1 cellular context compared by ENCODE assay signal in the genomic region with DNA sequence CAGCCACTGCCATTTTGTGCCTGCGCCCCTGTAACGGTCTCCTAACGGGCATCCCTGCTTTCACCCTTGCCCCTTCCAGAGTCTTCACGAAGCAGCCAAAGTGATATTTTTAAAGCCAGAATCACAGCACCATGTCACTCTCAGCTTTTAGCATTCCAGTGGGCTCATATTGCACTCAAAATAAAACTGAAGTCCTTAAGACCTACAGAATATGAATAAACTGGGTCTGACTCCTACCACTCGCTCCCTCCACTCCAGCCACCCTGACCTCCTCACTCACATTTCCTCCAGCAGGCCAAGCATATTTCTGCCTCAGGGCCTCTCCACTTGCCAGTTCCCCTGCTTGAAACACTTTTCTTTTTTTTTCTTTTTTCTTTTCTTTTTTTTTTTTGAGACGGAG.
TF ChIP-seq lines count a peak whose summit lies in the region.

No MANE protein-coding gene starts in this region.

TF ChIP-seq in GM12878, 131 proteins besides CTCF, POLR2A, EP300 and RAD21:
- TF ChIP-seq PAX8 (IDR thresholded peaks at IDR 0.05) (no peak), KAT2A (conservative IDR thresholded peaks at IDR 0.05; ENCODE audit: control insufficient read depth, low read depth, low read length) (no peak), MTA3 (IDR thresholded peaks at IDR 0.05; ENCODE audit: borderline replicate concordance, low read length) (no peak), NR2C2 (IDR thresholded peaks at IDR 0.05; ENCODE audit: borderline replicate concordance, control insufficient read depth, insufficient read length, low read depth) (no peak), POLR2AphosphoS2 (IDR thresholded peaks at IDR 0.05; ENCODE audit: low read depth, low read length) (no peak), EGR1 (IDR thresholded peaks at IDR 0.05; ENCODE audit: borderline replicate concordance in 1 of 2, low read depth in 2 of 2, low read length in 2 of 2) (no peak)
- TF ChIP-seq, protein P1, sequence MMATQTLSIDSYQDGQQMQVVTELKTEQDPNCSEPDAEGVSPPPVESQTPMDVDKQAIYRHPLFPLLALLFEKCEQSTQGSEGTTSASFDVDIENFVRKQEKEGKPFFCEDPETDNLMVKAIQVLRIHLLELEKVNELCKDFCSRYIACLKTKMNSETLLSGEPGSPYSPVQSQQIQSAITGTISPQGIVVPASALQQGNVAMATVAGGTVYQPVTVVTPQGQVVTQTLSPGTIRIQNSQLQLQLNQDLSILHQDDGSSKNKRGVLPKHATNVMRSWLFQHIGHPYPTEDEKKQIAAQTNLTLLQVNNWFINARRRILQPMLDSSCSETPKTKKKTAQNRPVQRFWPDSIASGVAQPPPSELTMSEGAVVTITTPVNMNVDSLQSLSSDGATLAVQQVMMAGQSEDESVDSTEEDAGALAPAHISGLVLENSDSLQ (IDR thresholded peaks at IDR 0.05): no peak
